In the genomic region with DNA sequence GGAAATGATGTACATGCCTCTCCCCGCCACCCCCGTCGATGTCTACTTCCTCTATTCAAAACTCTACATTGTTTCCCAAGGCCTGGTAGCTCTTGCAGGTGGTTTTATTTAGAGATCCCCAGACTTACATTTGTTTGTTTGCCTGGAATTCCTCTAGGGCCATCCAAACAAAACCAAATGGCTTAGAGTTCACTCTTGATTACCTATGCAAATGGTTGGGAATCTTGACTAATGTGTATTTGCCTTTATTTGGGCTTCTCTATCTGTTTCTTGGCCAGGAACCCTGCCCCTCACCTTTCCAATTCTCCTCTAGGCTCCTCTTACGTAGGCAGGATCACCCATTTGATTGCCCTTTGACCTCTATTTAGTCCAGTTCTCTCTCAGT, we compare ENCODE assay signal across 17 cellular contexts.
DNase-seq lines count a peak whose midpoint lies in the region; ATAC-seq and TF ChIP-seq lines count a peak whose summit lies in the region.
"Had no signal": no experiment of that assay in that cellular context is flagged by ENCODE, and none has a peak within 500 bp of the region (broad histone marks: within the 10 kb centered on the region; RNA-seq: fewer than 3 reads in every experiment).

No MANE protein-coding gene starts in this region.

- H3K4me3 Mint-ChIP-seq in endodermal cell: no peak overlapping the region
- H3K4me3 Mint-ChIP-seq: T-cell had no signal

- WGBS in endodermal cell (ENCODE audit: insufficient coverage in 1 of 2, insufficient read length in 1 of 2), 2 experiments: 75 to 88% methylated on average over 3 to 4 of the region's 4 CpGs

- H3K4me1 Mint-ChIP-seq in endodermal cell: peaks cover 28% of the 10 kb centered on the region

- no peaks in the 10 kb centered on the region for H3K27me3 ChIP-seq in HUES6 (ENCODE audit: control insufficient read depth, insufficient read depth, low read length)
- H3K27me3 ChIP-seq in endodermal cell (ENCODE audit: control insufficient read depth, insufficient read depth, low read length, poor library complexity, severe bottlenecking): no peaks in the 10 kb centered on the region

- no peaks in the 10 kb centered on the region for H3K9me3 Mint-ChIP-seq in endodermal cell
- H3K9me3 Mint-ChIP-seq: T-cell had no signal

- no peaks in the 10 kb centered on the region for H3K36me3 ChIP-seq in HUES6 (ENCODE audit: control insufficient read depth, insufficient read depth, low read length)
- H3K36me3 ChIP-seq in endodermal cell (ENCODE audit: control insufficient read depth, insufficient read depth, low read length): no peaks in the 10 kb centered on the region

- ATAC-seq in HG02981 (IDR thresholded peaks at IDR 0.05; ENCODE audit: unreplicated experiment) (no peak), GM21737 (IDR thresholded peaks at IDR 0.05; ENCODE audit: unreplicated experiment) (no peak)
- ATAC-seq: A549, HCT116, HepG2, Panc1, T-cell had no signal

- H3K9ac ChIP-seq in HUES6 (ENCODE audit: low read length): no peak overlapping the region
- no peak overlapping the region for H3K9ac ChIP-seq in endodermal cell (ENCODE audit: extremely low read depth, low read length, poor library complexity, severe bottlenecking)
- H3K9ac ChIP-seq: KMS-11 had no signal

- H3K4me1 ChIP-seq in HUES6 (ENCODE audit: control insufficient read depth, insufficient read depth, low read length) (peaks cover 31% of the 10 kb centered on the region), endodermal cell (ENCODE audit: control insufficient read depth, insufficient read depth, low read length) (peaks cover 13% of the 10 kb centered on the region)
- H3K4me1 ChIP-seq: A549 had no signal

- H3K27ac ChIP-seq in HUES6 (ENCODE audit: low read depth, low read length) (peak overlapping the region; percentile 12; the same call in 1 of the 2 replicates), endodermal cell (ENCODE audit: low read depth, low read length) (no peak overlapping the region)
- H3K27ac ChIP-seq: A549, KMS-11 had no signal

- H3K9me3 ChIP-seq in HUES6 (ENCODE audit: control insufficient read depth, insufficient read depth, low read depth, low read length): no peaks in the 10 kb centered on the region
- no peaks in the 10 kb centered on the region for H3K9me3 ChIP-seq in endodermal cell (ENCODE audit: control insufficient read depth, low read length)
- H3K9me3 ChIP-seq: A549 had no signal

- peak overlapping the region; percentile 79 for H3K27ac Mint-ChIP-seq in endodermal cell

- no peak for TF ChIP-seq CTCF in endodermal cell (conservative IDR thresholded peaks at IDR 0.05)

- no peak overlapping the region for H3K4me3 ChIP-seq in HUES6 (ENCODE audit: low read depth, low read length)
- no peak overlapping the region for H3K4me3 ChIP-seq in endodermal cell (ENCODE audit: low read length)
- H3K4me3 ChIP-seq: A549 had no signal

- H3K27me3 Mint-ChIP-seq in endodermal cell (ENCODE audit: insufficient read depth): peaks cover 3% of the 10 kb centered on the region
- H3K27me3 Mint-ChIP-seq: T-cell had no signal

- peak; percentile 43 for DNase-seq in CD1c-positive myeloid dendritic cell (ENCODE audit: extremely low spot score)
- peak; percentile 6 for DNase-seq in NOMO-1 treated with dmso at 0.1 percent for 144 hours (lab: John Stamatoyannopoulos, UW; ENCODE audit: unreplicated experiment)
- DNase-seq in endodermal cell: peak; percentile 49
- DNase-seq in stimulated activated CD4-positive, alpha-beta T cell treated with anti-CD3 and anti-CD28 coated beads, Interleukin-1b, Interleukin-23, amount 100 ng/mL, for 48 hours: no peak
- DNase-seq: C1 segment of cervical spinal cord, DMS 273 treated with DMSO at 0.1 percent for 48 hours, NCI-H1105, NCI-H774, T-cell had no signal

- no peaks in the 10 kb centered on the region for H3K36me3 Mint-ChIP-seq in endodermal cell (ENCODE audit: low read depth)
- H3K36me3 Mint-ChIP-seq: T-cell had no signal
